In genomic region chr3:170470063-170471006, GRCh38 we compare ENCODE assay signal across 11 cellular contexts. TPM values are rescaled to one million over a fixed set of nuclear protein-coding genes. Genes with fewer than 3 reads are reported as not detected.
DNase-seq lines count a peak whose midpoint lies in the region; ATAC-seq and TF ChIP-seq lines count a peak whose summit lies in the region.
"Had no signal": no experiment of that assay in that cellular context is flagged by ENCODE, and none has a peak within 500 bp of the region (broad histone marks: within the 10 kb centered on the region; RNA-seq: fewer than 3 reads in every experiment).

No MANE protein-coding gene starts in this region.

- H3K36me3 ChIP-seq in adipocyte (ENCODE audit: control insufficient read depth, insufficient read depth, low read length, severe bottlenecking) = no peaks in the 10 kb centered on the region
- H3K36me3 ChIP-seq in HAP-1 (replicated peaks) = no peaks in the 10 kb centered on the region
- H3K36me3 ChIP-seq: esophagus squamous epithelium had no signal

- no peaks in the 10 kb centered on the region for H3K9me3 Mint-ChIP-seq in mesothelial cell of epicardium

- no peaks in the 10 kb centered on the region for H3K27me3 Mint-ChIP-seq in mesothelial cell of epicardium (ENCODE audit: low read depth)

- H3K4me1 Mint-ChIP-seq in mesothelial cell of epicardium = peaks cover 91% of the 10 kb centered on the region

- no peak overlapping the region for H3K4me3 Mint-ChIP-seq in mesothelial cell of epicardium

- TF ChIP-seq CTCF in AG10803 (conservative IDR thresholded peaks at IDR 0.05; ENCODE audit: low read length) (no peak), mesothelial cell of epicardium (IDR thresholded peaks at IDR 0.05; ENCODE audit: unreplicated experiment) (no peak)

- in situ Hi-C loops in HAP-1 (cut with MboI; ENCODE audit: low sequenced_read_pairs) = no loop called here

- H3K4me1 ChIP-seq in adipocyte (ENCODE audit: control insufficient read depth, insufficient read depth, low read length) (peaks cover 36% of the 10 kb centered on the region), HAP-1 (peaks cover 19% of the 10 kb centered on the region)

- H3K4me3 ChIP-seq in AG10803 (ENCODE audit: low read length) = no peak overlapping the region; the same call in 1 of the 2 replicates
- H3K4me3 ChIP-seq in adipocyte (ENCODE audit: low read length) = peak overlapping the region; percentile 7
- H3K4me3 ChIP-seq in HAP-1 = no peak overlapping the region
- H3K4me3 ChIP-seq: esophagus squamous epithelium, SK-N-MC had no signal

- ATAC-seq in GM21737 (IDR thresholded peaks at IDR 0.05; ENCODE audit: unreplicated experiment) = no peak

- DNase-seq in AG10803 (ENCODE audit: low read depth) = peak; percentile 62
- peak; percentile 31 for DNase-seq in NCI-H1092 (lab: John Stamatoyannopoulos, UW)
- DNase-seq in adipocyte (ENCODE audit: low read depth) = peak; percentile 63
- DNase-seq in mesothelial cell of epicardium (ENCODE audit: low spot score in 2 of 2, unreplicated experiment in 2 of 2) = no peak
- no peak for DNase-seq in HAP-1 (ENCODE audit: low spot score in 2 of 2)
- no peak for DNase-seq in activated effector memory CD4-positive, alpha-beta T cell treated with Interleukin-2 at 50 U/mL for 16 hours
- no peak for DNase-seq in activated CD8-positive, alpha-beta memory T cell treated with anti-CD3 and anti-CD28 coated beads, Interleukin-2, amount 50 U/mL, for 4 hours
- DNase-seq: Calu3, esophagus squamous epithelium had no signal

- H3K27ac Mint-ChIP-seq in mesothelial cell of epicardium = peak overlapping the region; percentile 94

- H3K36me3 Mint-ChIP-seq in mesothelial cell of epicardium = no peaks in the 10 kb centered on the region

- H3K9ac ChIP-seq in adipocyte (ENCODE audit: low read length) = peak overlapping the region; percentile 68

- H3K27me3 ChIP-seq in adipocyte (replicated peaks; ENCODE audit: control insufficient read depth, insufficient read depth, low read length) = no peaks in the 10 kb centered on the region
- no peaks in the 10 kb centered on the region for H3K27me3 ChIP-seq in HAP-1 (ENCODE audit: low read depth)

- H3K9me3 ChIP-seq in adipocyte (ENCODE audit: control insufficient read depth, low read length) (no peaks in the 10 kb centered on the region), HAP-1 (no peaks in the 10 kb centered on the region)
- H3K9me3 ChIP-seq: esophagus squamous epithelium had no signal

RNA-seq across cellular contexts. Expression of gene CLDN11, which starts 51.7 kb away (rescaled TPM):
- 153 to 168 TPM (median 164 TPM) in 3 replicates for total RNA-seq in mesothelial cell of epicardium

Comparison
In these comparisons a context has a peak if more than half of its experiments do, and no peak if none do; other contexts are left out.
1. DNase-seq: peak in AG10803 (single experiment), NCI-H1092 (single experiment) and adipocyte (single experiment); none in mesothelial cell of epicardium (0 of 2), HAP-1 (0 of 2), activated effector memory CD4-positive, alpha-beta T cell treated with Interleukin-2 at 50 U/mL for 16 hours (single experiment) and activated CD8-positive, alpha-beta memory T cell treated with anti-CD3 and anti-CD28 coated beads, Interleukin-2, amount 50 U/mL, for 4 hours (single experiment).